8 cellular contexts compared by ENCODE assay signal in genomic region chr10:35336084-35336831, GRCh38. TPM values are rescaled to one million over a fixed set of nuclear protein-coding genes. Genes with fewer than 3 reads are reported as not detected.
A peak's percentile ranks its signal among the peaks of the same experiment; 100 is the strongest.
DNase-seq lines count a peak whose midpoint lies in the region; ATAC-seq and TF ChIP-seq lines count a peak whose summit lies in the region.

CCNY (plus strand) TSS chr10:35336509; CDS start chr10:35337054, 545 bp downstream.

- DNase-seq in DMS114 treated with DMSO at 0.1 percent for 48 hours (lab: John Stamatoyannopoulos, UW; ENCODE audit: unreplicated experiment) (peak; percentile 53), HuH-7.5 (ENCODE audit: low spot score) (peak; percentile 35), SW480 (ENCODE audit: low spot score) (peak; percentile 55), cardiac septum (ENCODE audit: low spot score) (peak; percentile 92), pons (ENCODE audit: low spot score) (peak; percentile 42), tibial nerve (ENCODE audit: low spot score in 2 of 2) (peak; percentile 66 to 69)
- peak; percentile 84 for DNase-seq in activated naive CD8-positive, alpha-beta T cell treated with anti-CD3 and anti-CD28 coated beads, Interleukin-2, amount 10 ng/mL, durations not matched to agents 7 days and 5 days

- intact Hi-C loops in cardiac septum (cut with DNase I), result loop anchor here (2.0 to 5.0 kb wide), 3 partner anchors 37 to 226 kb away; partner anchors contain the start of gene CREM

- peaks cover 0 to 2% (median 0%) of the 10 kb centered on the region in 3 donors for H3K36me3 ChIP-seq in tibial nerve

- H3K4me1 Mint-ChIP-seq in activated naive CD8-positive, alpha-beta T cell treated with anti-CD3 and anti-CD28 coated beads, Interleukin-2, amount 10 ng/mL, durations not matched to agents 7 days and 5 days, result peaks cover 49% of the 10 kb centered on the region

- TF ChIP-seq CTCF in tibial nerve (IDR thresholded peaks at IDR 0.05), result no peak

- H3K9me3 Mint-ChIP-seq in activated naive CD8-positive, alpha-beta T cell treated with anti-CD3 and anti-CD28 coated beads, Interleukin-2, amount 10 ng/mL, durations not matched to agents 7 days and 5 days, result no peaks in the 10 kb centered on the region

- H3K9me3 ChIP-seq in tibial nerve, result no peaks in the 10 kb centered on the region

- H3K27me3 Mint-ChIP-seq in activated naive CD8-positive, alpha-beta T cell treated with anti-CD3 and anti-CD28 coated beads, Interleukin-2, amount 10 ng/mL, durations not matched to agents 7 days and 5 days, result no peaks in the 10 kb centered on the region

- peak; percentile 40 to 69 for TF ChIP-seq POLR2A in tibial nerve (IDR thresholded peaks at IDR 0.05)

- POLR2A ChIA-PET in activated naive CD8-positive, alpha-beta T cell treated with anti-CD3 and anti-CD28 coated beads, Interleukin-2, amount 10 ng/mL, durations not matched to agents 7 days and 5 days (lab: Charles Lee), result no interaction called here

- H3K4me3 Mint-ChIP-seq in activated naive CD8-positive, alpha-beta T cell treated with anti-CD3 and anti-CD28 coated beads, Interleukin-2, amount 10 ng/mL, durations not matched to agents 7 days and 5 days, result peak within 1 kb of the TSS; percentile 95

- WGBS in tibial nerve, 2 donors, result 1% methylated on average over 27 to 35 of the region's 109 CpGs

- H3K27ac ChIP-seq in tibial nerve, result peak within 1 kb of the TSS; percentile 2 to 90 (median 88)

- peaks cover 14% of the 10 kb centered on the region for H3K36me3 Mint-ChIP-seq in activated naive CD8-positive, alpha-beta T cell treated with anti-CD3 and anti-CD28 coated beads, Interleukin-2, amount 10 ng/mL, durations not matched to agents 7 days and 5 days

- H3K4me1 ChIP-seq in tibial nerve, result peaks cover 0 to 71% (median 29%) of the 10 kb centered on the region in 4 donors

- peak within 1 kb of the TSS; percentile 57 to 99 (median 86) for H3K4me3 ChIP-seq in tibial nerve

- TF ChIP-seq EP300 in tibial nerve (IDR thresholded peaks at IDR 0.05), result peak in 1 of 2 donors; percentile 82

- H3K27me3 ChIP-seq in tibial nerve, result no peaks in the 10 kb centered on the region

- ATAC-seq in GM21515 (IDR thresholded peaks at IDR 0.05; ENCODE audit: unreplicated experiment), result peak; percentile 63
- ATAC-seq in activated naive CD8-positive, alpha-beta T cell treated with anti-CD3 and anti-CD28 coated beads, Interleukin-2, amount 10 ng/mL, durations not matched to agents 7 days and 5 days (ENCODE audit: low read depth), result peak; percentile 79

- peak within 1 kb of the TSS; percentile 92 for H3K27ac Mint-ChIP-seq in activated naive CD8-positive, alpha-beta T cell treated with anti-CD3 and anti-CD28 coated beads, Interleukin-2, amount 10 ng/mL, durations not matched to agents 7 days and 5 days

RNA-seq across cellular contexts. Expression of gene CCNY, which starts in this region (rescaled TPM):
- 10 to 100 TPM; 66.6 to 72.2 TPM for total RNA-seq in activated naive CD8-positive, alpha-beta T cell treated with anti-CD3 and anti-CD28 coated beads, Interleukin-2, amount 10 ng/mL, durations not matched to agents 7 days and 5 days
- total RNA-seq in cardiac septum, result 83.4 TPM
- 10 to 100 TPM; 24.3 to 27.6 (median 26.5) TPM for total RNA-seq in tibial nerve

Comparison
In these comparisons a context has a peak if more than half of its experiments do, and no peak if none do; other contexts are left out.
1. Peak in every context shown above with its lines: DNase-seq, ATAC-seq, H3K4me3 ChIP-seq and H3K27ac ChIP-seq.
2. DNase-seq: peak in every context shown above with its lines; median percentile 92 in cardiac septum; 84 in activated naive CD8-positive, alpha-beta T cell treated with anti-CD3 and anti-CD28 coated beads, Interleukin-2, amount 10 ng/mL, durations not matched to agents 7 days and 5 days; 68 in tibial nerve; 55 in SW480; 53 in DMS114 treated with DMSO at 0.1 percent for 48 hours; 42 in pons; 35 in HuH-7.5.